11 cellular contexts compared by ENCODE assay signal in the genomic region with DNA sequence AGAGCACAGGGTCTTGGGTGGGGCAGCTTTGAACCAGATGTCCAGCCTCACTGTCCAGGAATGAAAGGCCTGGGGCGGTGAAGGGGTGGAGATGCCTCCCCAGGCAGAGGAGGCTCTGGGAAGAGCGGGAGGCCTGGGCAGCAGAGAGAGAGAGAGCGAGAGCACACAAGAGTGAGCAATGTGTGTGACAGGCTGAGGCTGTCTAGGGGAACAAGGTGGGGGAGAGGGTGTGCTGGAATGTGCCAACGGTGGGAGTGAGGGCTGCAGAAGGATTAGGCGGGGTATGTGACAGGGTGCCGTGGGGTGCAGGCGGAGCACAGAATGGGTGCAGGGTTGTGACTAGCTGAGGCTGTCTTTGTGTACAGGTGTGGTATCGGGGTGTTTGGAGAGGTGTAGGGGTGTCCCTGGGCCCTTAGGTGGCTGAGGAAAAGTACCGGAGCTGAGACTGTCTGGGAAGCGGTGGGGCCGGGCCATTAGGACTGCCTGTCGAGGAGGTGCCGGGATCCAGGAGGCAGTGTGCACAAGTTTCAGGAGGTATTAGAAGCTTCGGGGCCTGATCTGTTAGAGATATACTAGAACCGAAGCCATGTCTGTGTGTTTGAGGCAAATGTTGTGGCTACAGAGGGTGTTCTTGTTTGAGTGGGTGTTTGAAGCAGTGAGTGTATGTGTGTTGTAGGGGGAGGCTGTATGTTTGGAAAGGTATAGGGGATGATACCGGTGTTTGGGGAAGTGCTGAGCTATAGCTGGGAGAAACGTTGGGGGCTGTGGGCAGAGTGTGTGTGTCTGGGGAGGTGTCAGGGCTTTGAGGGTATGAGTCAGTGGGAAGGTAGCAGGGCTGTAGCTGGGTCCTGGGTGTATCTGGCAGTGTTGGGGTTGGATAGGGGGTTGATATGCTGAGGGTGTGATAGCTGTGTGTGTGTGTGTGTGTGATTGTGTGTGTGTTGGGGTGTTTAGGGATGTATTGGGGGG. TPM values are rescaled to one million over a fixed set of nuclear protein-coding genes. Genes with fewer than 3 reads are reported as not detected.
DNase-seq lines count a peak whose midpoint lies in the region; ATAC-seq and TF ChIP-seq lines count a peak whose summit lies in the region.
"Had no signal": no experiment of that assay in that cellular context is flagged by ENCODE, and none has a peak within 500 bp of the region (broad histone marks: within the 10 kb centered on the region; RNA-seq: fewer than 3 reads in every experiment).

No MANE protein-coding gene starts in this region.

- intact Hi-C loops in Right ventricle myocardium inferior (cut with DNase I): no loop called here
- intact Hi-C loops in ascending aorta (cut with DNase I): no loop called here
- intact Hi-C loops in transverse colon (cut with DNase I; ENCODE audit: low total_unique reads): no loop called here

- H3K36me3 ChIP-seq in cardiac muscle cell (no peaks in the 10 kb centered on the region), ascending aorta (peaks cover 0 to 5% of the 10 kb centered on the region in 2 donors), transverse colon (no peaks in the 10 kb centered on the region)
- H3K36me3 ChIP-seq: BE2C had no signal

- DNase-seq in cardiac muscle cell (ENCODE audit: low read depth in 1 of 2, low spot score in 1 of 2): no peak
- DNase-seq in Right ventricle myocardium inferior (ENCODE audit: missing footprints): no peak
- DNase-seq in ascending aorta (ENCODE audit: low spot score in 2 of 2): no peak
- peak; percentile 85 for DNase-seq in islet precursor cell
- DNase-seq in transverse colon: no peak
- no peak for DNase-seq in G401 (ENCODE audit: low spot score)
- DNase-seq in activated effector memory CD4-positive, alpha-beta T cell treated with Interleukin-2 at 50 U/mL for 16 hours: no peak
- no peak for DNase-seq in DMS153 treated with DMSO at 0.1 percent for 48 hours (lab: John Stamatoyannopoulos, UW; ENCODE audit: unreplicated experiment)
- DNase-seq: activated B cell treated with CpG ODN at 0.5 μM for 24 hours, BE2C had no signal

- 57 to 72% methylated on average over 4 to 17 of the region's 17 CpGs for WGBS in transverse colon (ENCODE audit: low coverage in 1 of 2), 2 donors

- in situ Hi-C loops in transverse colon (cut with MboI; ENCODE audit: low pct_ligation_motif_present in 1 of 4, low pct_unique_long_range_greater_than_20kb in 1 of 4, low sequenced_read_pairs in 3 of 4) (no loop called here), G401 (cut with HindIII; ENCODE audit: low sequenced_read_pairs) (loop anchor here (25.0 kb wide), 1 partner anchor 183 kb away; no protein-coding TSS in a partner anchor)

- H3K27me3 ChIP-seq in cardiac muscle cell: no peaks in the 10 kb centered on the region
- H3K27me3 ChIP-seq in ascending aorta: no peaks in the 10 kb centered on the region
- no peaks in the 10 kb centered on the region for H3K27me3 ChIP-seq in transverse colon
- H3K27me3 ChIP-seq: BE2C had no signal

- TF ChIP-seq POLR2A in transverse colon (IDR thresholded peaks at IDR 0.05): no peak

- H3K4me3 ChIP-seq in cardiac muscle cell: no peak overlapping the region
- H3K4me3 ChIP-seq in ascending aorta: peak overlapping the region in 1 of 2 donors; percentile 14
- no peak overlapping the region for H3K4me3 ChIP-seq in transverse colon

- TF ChIP-seq EP300 in transverse colon (IDR thresholded peaks at IDR 0.05; ENCODE audit: low read depth): no peak

- H3K27ac ChIP-seq in cardiac muscle cell: peak overlapping the region; percentile 48
- H3K27ac ChIP-seq in ascending aorta: peak overlapping the region; percentile 69 to 86
- peak overlapping the region in 3 of 4 donors; percentile 28 to 85 (median 39) for H3K27ac ChIP-seq in transverse colon

- no peak for ATAC-seq in Right ventricle myocardium inferior

- H3K9me3 ChIP-seq in cardiac muscle cell (ENCODE audit: low read depth) (no peaks in the 10 kb centered on the region), ascending aorta (no peaks in the 10 kb centered on the region), transverse colon (no peaks in the 10 kb centered on the region)
- H3K9me3 ChIP-seq: BE2C had no signal

- no peak for TF ChIP-seq CTCF in cardiac muscle cell (IDR thresholded peaks at IDR 0.05; ENCODE audit: low read depth, low read length)
- no peak for TF ChIP-seq CTCF in ascending aorta (IDR thresholded peaks at IDR 0.05)
- TF ChIP-seq CTCF in transverse colon (IDR thresholded peaks at IDR 0.05): no peak

- peaks cover 82% of the 10 kb centered on the region for H3K4me1 ChIP-seq in cardiac muscle cell (ENCODE audit: low read depth)
- peaks cover 45 to 96% of the 10 kb centered on the region in 2 donors for H3K4me1 ChIP-seq in ascending aorta
- peaks cover 55 to 91% (median 73%) of the 10 kb centered on the region in 4 donors for H3K4me1 ChIP-seq in transverse colon

RNA-seq across cellular contexts. Expression of a gene that starts 9.1 kb away (rescaled TPM):
- total RNA-seq in cardiac muscle cell: 31.0 and 58.1 TPM in 2 replicates
- polyA plus RNA-seq in cardiac muscle cell: 16.3 and 21.1 TPM in 2 replicates
- total RNA-seq in Right ventricle myocardium inferior: 51.2 TPM
- total RNA-seq in ascending aorta: 205 TPM
- 10 to 100 TPM; 11.7 to 34.4 (median 21.3) TPM for total RNA-seq in transverse colon
- total RNA-seq in G401 (2014; rRNA removed; shearing (Covaris generic)): 6.5 and 8.1 TPM in 2 replicates

RNA-seq across cellular contexts. Expression of a gene that starts 40.2 kb away (rescaled TPM):
- total RNA-seq in cardiac muscle cell: not detected in 2 replicates
- 0.14 and 0.18 TPM in 2 replicates for polyA plus RNA-seq in cardiac muscle cell
- 5.1 TPM for total RNA-seq in Right ventricle myocardium inferior
- total RNA-seq in ascending aorta: 10.4 TPM
- total RNA-seq in transverse colon: 1 to 10 TPM; 2.2 to 8.8 (median 5.8) TPM
- total RNA-seq in G401 (2014; rRNA removed; shearing (Covaris generic)): not detected in 2 replicates
- total RNA-seq: chondrocyte had no signal
